ENCODE assay signal across 1 cellular context in genomic region chr2:61144697-61145268, GRCh38.
TF ChIP-seq lines count a peak whose summit lies in the region.

No MANE protein-coding gene starts in this region.

TF ChIP-seq in GM12878, 131 proteins besides CTCF, POLR2A, EP300 and RAD21 (continued from another document and continues in another):
- TF ChIP-seq E2F4 (IDR thresholded peaks at IDR 0.05; ENCODE audit: low read depth, low read length) (no peak), GABPA (IDR thresholded peaks at IDR 0.05; ENCODE audit: low read depth) (no peak), PAX5 (IDR thresholded peaks at IDR 0.05; ENCODE audit: borderline replicate concordance, low read depth, low read length) (no peak; the same call in 1 of the 2 replicates), NRF1 (conservative IDR thresholded peaks at IDR 0.05; ENCODE audit: low read depth, low read length) (peak; percentile 99), E2F8 (IDR thresholded peaks at IDR 0.05; ENCODE audit: low read depth, partially characterized antibody) (no peak), RAD51 (IDR thresholded peaks at IDR 0.05) (no peak), PAX8 (IDR thresholded peaks at IDR 0.05) (no peak), ZBTB11 (CRISPR knock-in tag; IDR thresholded peaks at IDR 0.05) (no peak), BRCA1 (IDR thresholded peaks at IDR 0.05; ENCODE audit: low read depth, low read length) (no peak), IRF5 (IDR thresholded peaks at IDR 0.05; ENCODE audit: borderline replicate concordance) (no peak), NKRF (conservative IDR thresholded peaks at IDR 0.05) (no peak), BCL3 (IDR thresholded peaks at IDR 0.05; ENCODE audit: borderline replicate concordance, insufficient read depth, low read depth, low read length, poor library complexity, severe bottlenecking) (no peak), SIX5 (IDR thresholded peaks at IDR 0.05; ENCODE audit: low read depth, low read length, severe bottlenecking) (peak; percentile 20), ZNF274 (IDR thresholded peaks at IDR 0.05; ENCODE audit: insufficient read depth, insufficient read length) (no peak), MTA3 (IDR thresholded peaks at IDR 0.05; ENCODE audit: borderline replicate concordance, low read length) (no peak), RFX5 (IDR thresholded peaks at IDR 0.05; ENCODE audit: low read depth, low read length) (no peak), CREM (IDR thresholded peaks at IDR 0.05; ENCODE audit: low read depth) (0 out of 2 replicates have a peak, but pooled peaks have one; percentile 16), CHD2 (IDR thresholded peaks at IDR 0.05; ENCODE audit: borderline replicate concordance, low read depth, low read length) (no peak), MLLT1 (IDR thresholded peaks at IDR 0.05) (0 out of 2 replicates have a peak, but pooled peaks have one; percentile 58), STAT3 (IDR thresholded peaks at IDR 0.05; ENCODE audit: low read depth, low read length) (no peak), IKZF1 (conservative IDR thresholded peaks at IDR 0.05) (peak; percentile 94), KDM1A (IDR thresholded peaks at IDR 0.05; ENCODE audit: borderline replicate concordance) (no peak), HDAC2 (IDR thresholded peaks at IDR 0.05) (no peak), LARP7 (IDR thresholded peaks at IDR 0.05) (no peak), CHD1 (IDR thresholded peaks at IDR 0.05; ENCODE audit: low read depth, low read length) (no peak), MTA2 (IDR thresholded peaks at IDR 0.05; ENCODE audit: low read depth) (no peak), TCF12 (IDR thresholded peaks at IDR 0.05; ENCODE audit: low read depth, low read length) (no peak), RELB (IDR thresholded peaks at IDR 0.05; ENCODE audit: low read depth) (peak; percentile 46; the same call in 1 of the 2 replicates), ATF2 (IDR thresholded peaks at IDR 0.05; ENCODE audit: low read length) (no peak), BCL11A (IDR thresholded peaks at IDR 0.05; ENCODE audit: low read depth, low read length) (no peak), CUX1 (IDR thresholded peaks at IDR 0.05; ENCODE audit: insufficient replicate concordance, low read depth, low read length) (no peak), MYB (IDR thresholded peaks at IDR 0.05; ENCODE audit: borderline replicate concordance, low read depth, low read length) (peak; percentile 26; the same call in 1 of the 2 replicates), ZNF622 (IDR thresholded peaks at IDR 0.05) (no peak), MEF2B (IDR thresholded peaks at IDR 0.05; ENCODE audit: partially characterized antibody, poor library complexity, severe bottlenecking) (no peak)
